ENCODE assay signal across 8 cellular contexts in the genomic region with DNA sequence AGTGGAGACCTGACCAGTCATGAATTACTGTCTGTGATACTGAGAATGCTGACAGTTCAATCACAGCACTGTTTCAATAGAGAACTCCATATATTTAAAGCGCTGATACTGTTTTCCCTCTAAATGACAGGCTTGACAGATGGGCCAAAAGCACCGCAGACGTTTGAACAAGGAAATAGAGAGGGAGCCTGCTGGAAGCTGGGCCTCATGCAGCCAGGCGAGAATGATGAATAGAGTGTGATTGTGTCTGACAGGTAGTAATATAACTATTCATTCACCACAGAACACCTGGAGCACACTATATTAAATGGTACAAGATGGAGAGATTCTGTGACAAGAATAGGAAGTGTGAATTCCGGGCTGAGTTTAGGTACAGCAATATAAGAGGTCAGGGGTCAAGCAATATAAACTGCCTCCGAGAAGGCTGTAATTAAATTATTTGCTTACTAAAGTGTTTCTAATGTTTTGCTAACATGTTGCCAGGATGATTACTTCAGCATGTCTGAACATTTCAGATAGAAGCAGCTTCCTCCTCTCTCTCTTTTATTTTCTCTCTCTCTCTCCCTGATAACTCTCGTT.
DNase-seq lines count a peak whose midpoint lies in the region; ATAC-seq, FAIRE-seq and TF ChIP-seq lines count a peak whose summit lies in the region.
"Had no signal": no experiment of that assay in that cellular context is flagged by ENCODE, and none has a peak within 500 bp of the region (broad histone marks: within the 10 kb centered on the region; RNA-seq: fewer than 3 reads in every experiment).

No MANE protein-coding gene starts in this region.

- in situ Hi-C loops in gastrocnemius medialis (cut with MboI; ENCODE audit: low sequenced_read_pairs in 4 of 4): no loop called here
- in situ Hi-C loops in HepG2 (cut with HindIII; ENCODE audit: extremely low pct_ligation_motif_present, low pct_unique_long_range_greater_than_20kb): no loop called here

- peaks cover 46 to 55% of the 10 kb centered on the region in 2 donors for H3K4me1 ChIP-seq in gastrocnemius medialis
- peaks cover 10% of the 10 kb centered on the region; the same call in 1 of the 2 replicates for H3K4me1 ChIP-seq in HepG2 (ENCODE audit: insufficient read depth, low read length)

- peak overlapping the region; percentile 11 for H3K27ac ChIP-seq in epithelial cell of prostate
- H3K27ac ChIP-seq in gastrocnemius medialis: peak overlapping the region in 2 of 4 donors; percentile 36 to 42
- H3K27ac ChIP-seq in HepG2 (ENCODE audit: extremely low read length, insufficient read depth, low read length): no peak overlapping the region
- H3K27ac ChIP-seq: lower lobe of right lung had no signal

- DNase-seq in NCI-H1105 (lab: John Stamatoyannopoulos, UW): peak; percentile 71
- DNase-seq in NCI-H524 treated with DMSO at 0.1 percent for 48 hours (lab: John Stamatoyannopoulos, UW): peak; percentile 46
- no peak for DNase-seq in epithelial cell of prostate (ENCODE audit: low read depth, low spot score)
- DNase-seq in superior temporal gyrus (ENCODE audit: extremely low spot score): peak; percentile 43
- no peak for DNase-seq in NCI-H226
- no peak for DNase-seq in gastrocnemius medialis
- no peak for DNase-seq in HepG2 (ENCODE audit: low spot score)
- DNase-seq: lower lobe of right lung had no signal

- H3K4me3 ChIP-seq in gastrocnemius medialis: no peak overlapping the region
- no peak overlapping the region for H3K4me3 ChIP-seq in HepG2 (replicated peaks in 1 of 3; ENCODE audit: insufficient read depth in 1 of 3, low read depth in 2 of 3, low read length in 3 of 3)
- H3K4me3 ChIP-seq: lower lobe of right lung had no signal

- CTCF ChIA-PET in HepG2 (lab: Yijun Ruan, JAX; ENCODE audit: low intra/inter-chr PET ratio, low total read pairs): no interaction called here

- TF ChIP-seq EP300 in HepG2 (IDR thresholded peaks at IDR 0.05; ENCODE audit: low read depth in 2 of 2, low read length in 2 of 2): no peak
- no peak for TF ChIP-seq EP300 in HepG2 (CRISPR knock-in tag; IDR thresholded peaks at IDR 0.05; ENCODE audit: borderline replicate concordance)

- H3K9ac ChIP-seq in HepG2 (ENCODE audit: insufficient read depth, low read depth, low read length): no peak overlapping the region

- H4K20me1 ChIP-seq in HepG2 (ENCODE audit: insufficient read depth, low read length): no peaks in the 10 kb centered on the region

- H3K36me3 ChIP-seq in gastrocnemius medialis: no peaks in the 10 kb centered on the region
- no peaks in the 10 kb centered on the region for H3K36me3 ChIP-seq in HepG2 (replicated peaks in 1 of 2; ENCODE audit: control insufficient read depth in 1 of 2, insufficient read depth in 2 of 2, low read length in 2 of 2)
- H3K36me3 ChIP-seq: lower lobe of right lung had no signal

- BruUV-seq in HepG2 (replicated peaks; lab: Mats Ljungman, UMichigan): no TSS peak

- no peaks in the 10 kb centered on the region for H3K9me3 ChIP-seq in gastrocnemius medialis
- no peaks in the 10 kb centered on the region for H3K9me3 ChIP-seq in HepG2 (ENCODE audit: low read length)
- H3K9me3 ChIP-seq: lower lobe of right lung had no signal

- 17% methylated on average over 7 of the region's 7 CpGs for WGBS in HepG2 (ENCODE audit: low lambda C conversion rate)

- no peak overlapping the region for H3K4me2 ChIP-seq in HepG2 (ENCODE audit: low read depth, low read length)

- TF ChIP-seq POLR2A in gastrocnemius medialis (IDR thresholded peaks at IDR 0.05) (no peak), HepG2 (IDR thresholded peaks at IDR 0.05; ENCODE audit: insufficient read depth in 1 of 2, low read depth in 2 of 2, low read length in 2 of 2) (no peak)

- TF ChIP-seq RAD21 in HepG2 (CRISPR knock-in tag; IDR thresholded peaks at IDR 0.05): no peak

- no peak for TF ChIP-seq CTCF in gastrocnemius medialis (IDR thresholded peaks at IDR 0.05 in 4 of 5, conservative IDR thresholded peaks at IDR 0.05 in 1 of 5)
- TF ChIP-seq CTCF in HepG2 (CRISPR knock-in tag; IDR thresholded peaks at IDR 0.05): no peak

- FAIRE-seq in HepG2 (lab: Jason Lieb, UNC): no peak

- no peaks in the 10 kb centered on the region for H3K27me3 ChIP-seq in gastrocnemius medialis
- no peaks in the 10 kb centered on the region for H3K27me3 ChIP-seq in HepG2 (ENCODE audit: control insufficient read depth in 1 of 2, insufficient read depth in 2 of 2, low read length in 2 of 2)

- intact Hi-C loops in gastrocnemius medialis (cut with DNase I; ENCODE audit: low total_unique reads) (no loop called here), HepG2 (cut with micrococcal nuclease; ENCODE audit: unreplicated experiment) (no loop called here)

- H2AFZ ChIP-seq in HepG2 (ENCODE audit: low read length): no peak overlapping the region

- no peaks in the 10 kb centered on the region for H3K79me2 ChIP-seq in HepG2 (ENCODE audit: insufficient read depth, low read length)

- ATAC-seq in gastrocnemius medialis: no peak
- ATAC-seq in HepG2: no peak

- POLR2A ChIA-PET in HepG2 (lab: Yijun Ruan, JAX): no interaction called here

TF ChIP-seq in HepG2, 621 proteins besides CTCF, POLR2A, EP300 and RAD21:
- TF ChIP-seq MBNL3 (CRISPR knock-in tag; conservative IDR thresholded peaks at IDR 0.05) (no peak), DNMT3B (CRISPR knock-in tag; conservative IDR thresholded peaks at IDR 0.05) (no peak), CEBPB (IDR thresholded peaks at IDR 0.05; ENCODE audit: borderline replicate concordance, low read depth, low read length) (no peak), ZFP36L1 (CRISPR knock-in tag; IDR thresholded peaks at IDR 0.05) (no peak), HDAC6 (IDR thresholded peaks at IDR 0.05; ENCODE audit: low read depth, low read length) (no peak), BORCS8-MEF2B (CRISPR knock-in tag; IDR thresholded peaks at IDR 0.05) (no peak)
- TF ChIP-seq, protein P1, sequence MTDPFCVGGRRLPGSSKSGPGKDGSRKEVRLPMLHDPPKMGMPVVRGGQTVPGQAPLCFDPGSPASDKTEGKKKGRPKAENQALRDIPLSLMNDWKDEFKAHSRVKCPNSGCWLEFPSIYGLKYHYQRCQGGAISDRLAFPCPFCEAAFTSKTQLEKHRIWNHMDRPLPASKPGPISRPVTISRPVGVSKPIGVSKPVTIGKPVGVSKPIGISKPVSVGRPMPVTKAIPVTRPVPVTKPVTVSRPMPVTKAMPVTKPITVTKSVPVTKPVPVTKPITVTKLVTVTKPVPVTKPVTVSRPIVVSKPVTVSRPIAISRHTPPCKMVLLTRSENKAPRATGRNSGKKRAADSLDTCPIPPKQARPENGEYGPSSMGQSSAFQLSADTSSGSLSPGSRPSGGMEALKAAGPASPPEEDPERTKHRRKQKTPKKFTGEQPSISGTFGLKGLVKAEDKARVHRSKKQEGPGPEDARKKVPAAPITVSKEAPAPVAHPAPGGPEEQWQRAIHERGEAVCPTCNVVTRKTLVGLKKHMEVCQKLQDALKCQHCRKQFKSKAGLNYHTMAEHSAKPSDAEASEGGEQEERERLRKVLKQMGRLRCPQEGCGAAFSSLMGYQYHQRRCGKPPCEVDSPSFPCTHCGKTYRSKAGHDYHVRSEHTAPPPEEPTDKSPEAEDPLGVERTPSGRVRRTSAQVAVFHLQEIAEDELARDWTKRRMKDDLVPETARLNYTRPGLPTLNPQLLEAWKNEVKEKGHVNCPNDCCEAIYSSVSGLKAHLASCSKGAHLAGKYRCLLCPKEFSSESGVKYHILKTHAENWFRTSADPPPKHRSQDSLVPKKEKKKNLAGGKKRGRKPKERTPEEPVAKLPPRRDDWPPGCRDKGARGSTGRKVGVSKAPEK (CRISPR knock-in tag; IDR thresholded peaks at IDR 0.05; ENCODE audit: borderline replicate concordance): no peak

Comparison
In these comparisons a context has a peak if more than half of its experiments do, and no peak if none do; other contexts are left out.
1. DNase-seq: peak in NCI-H1105 (single experiment), NCI-H524 treated with DMSO at 0.1 percent for 48 hours (single experiment) and superior temporal gyrus (single experiment); none in epithelial cell of prostate (single experiment), NCI-H226 (single experiment), gastrocnemius medialis (0 of 2) and HepG2 (single experiment).